ENCODE assay signal across 8 cellular contexts in genomic region chr19:18469245-18470107, GRCh38. TPM values are rescaled to one million over a fixed set of nuclear protein-coding genes. Genes with fewer than 3 reads are reported as not detected.
DNase-seq lines count a peak whose midpoint lies in the region; ATAC-seq and TF ChIP-seq lines count a peak whose summit lies in the region.

No MANE protein-coding gene starts in this region.

- peak; percentile 32 for DNase-seq in HFFc6
- peak in 29 of 34 experiments; percentile 29 to 62 (median 51) for DNase-seq in T-cell
- DNase-seq in astrocyte of the cerebellum (ENCODE audit: low read depth), result peak; percentile 40
- peak in 28 of 51 donors; percentile 10 to 67 (median 26) for DNase-seq in hypothalamus (lab: John Stamatoyannopoulos, UW)
- DNase-seq in stimulated activated CD4-positive, alpha-beta T cell treated with anti-CD3 and anti-CD28 coated beads, Interleukin-12 subunit alpha, Interleukin-12 subunit beta, amount 100 ng/mL, for 24 hours (ENCODE audit: low read depth in 2 of 2), result peak; percentile 31 to 61

- peak; percentile 85 for TF ChIP-seq CTCF in C4-2B (conservative IDR thresholded peaks at IDR 0.05)
- peak; percentile 92 for TF ChIP-seq CTCF in HFFc6 (IDR thresholded peaks at IDR 0.05)
- peak; percentile 91 for TF ChIP-seq CTCF in astrocyte of the cerebellum (IDR thresholded peaks at IDR 0.05; ENCODE audit: low read depth, low read length, missing control alignments)

- no peak overlapping the region for H3K27ac ChIP-seq in C4-2B

- H3K27ac Mint-ChIP-seq in HFFc6 (peak overlapping the region; percentile 16; the same call in 1 of the 2 replicates), T-cell (no peak overlapping the region)

- peaks cover 39% of the 10 kb centered on the region for H3K4me1 Mint-ChIP-seq in HFFc6 (ENCODE audit: low read depth)
- peaks cover 4 to 38% (median 19%) of the 10 kb centered on the region in 3 donors for H3K4me1 Mint-ChIP-seq in T-cell

- no peak overlapping the region for H3K4me3 ChIP-seq in astrocyte of the cerebellum (ENCODE audit: low read depth, low read length)

- POLR2A ChIA-PET in T-cell (lab: Charles Lee), result no interaction called here

- H3K27me3 Mint-ChIP-seq in HFFc6 (ENCODE audit: insufficient read depth) (peaks cover 6% of the 10 kb centered on the region), T-cell (no peaks in the 10 kb centered on the region)

- H3K9me3 Mint-ChIP-seq in HFFc6 (no peaks in the 10 kb centered on the region), T-cell (no peaks in the 10 kb centered on the region)

- H3K36me3 Mint-ChIP-seq in HFFc6 (ENCODE audit: low read depth), result peaks cover under 1% of the 10 kb centered on the region; the same call in 1 of the 2 replicates
- H3K36me3 Mint-ChIP-seq in T-cell, result peaks cover 9% of the 10 kb centered on the region

- in situ Hi-C loops in astrocyte of the cerebellum (cut with HindIII; ENCODE audit: low sequenced_read_pairs), result no loop called here

- ATAC-seq in T-cell (replicated peaks in 1 of 4), result peak; percentile 52 to 55 (median 53)
- ATAC-seq in GM18909 (IDR thresholded peaks at IDR 0.05; ENCODE audit: poor library complexity, unreplicated experiment), result no peak
- ATAC-seq in GM21515 (IDR thresholded peaks at IDR 0.05; ENCODE audit: unreplicated experiment), result no peak

- CTCF ChIA-PET in T-cell (lab: Charles Lee), result interaction anchor here (0.6 to 1.1 kb wide), 6 partner anchors 16 to 636 kb away, joined by 3 to 12 read pairs (median 4); no protein-coding TSS in a partner anchor

- H3K4me3 Mint-ChIP-seq in HFFc6 (no peak overlapping the region), T-cell (no peak overlapping the region)

RNA-seq across cellular contexts. Expression of gene ISYNA1, which starts 31.5 kb away (rescaled TPM):
- 1 to 10 TPM; 2.3 to 3.7 (median 3.2) TPM for total RNA-seq in HFFc6 (2021; fragmentation: NEBNext Ultra II Directional; extraction: Animal tissue kit (Norgen Biotek cat#: 25700))
- 10 to 100 TPM; 38.3 to 59.8 (median 55.0) TPM for total RNA-seq in T-cell

RNA-seq across cellular contexts. Expression of gene SSBP4, which starts 50.3 kb away (rescaled TPM):
- total RNA-seq in HFFc6 (2021; fragmentation: NEBNext Ultra II Directional; extraction: Animal tissue kit (Norgen Biotek cat#: 25700)), result 10 to 100 TPM; 76.4 to 84.3 (median 80.4) TPM
- 100 to 1,000 TPM in 4 of 5 donors, 10 to 100 TPM in 1; 71.3 to 127 (median 102) TPM for total RNA-seq in T-cell

RNA-seq across cellular contexts. Expression of gene ELL, which starts 52.4 kb away (rescaled TPM):
- total RNA-seq in HFFc6 (2021; fragmentation: NEBNext Ultra II Directional; extraction: Animal tissue kit (Norgen Biotek cat#: 25700)), result 10 to 100 TPM; 15.7 to 17.8 (median 16.4) TPM
- total RNA-seq in T-cell, result 10 to 100 TPM; 27.2 to 46.4 (median 33.4) TPM

Comparison
In these comparisons a context has a peak if more than half of its experiments do, and no peak if none do; other contexts are left out.
1. ATAC-seq: peak in T-cell (4 of 4); none in GM18909 (single experiment) and GM21515 (single experiment).
2. RNA of gene ISYNA1, which starts 31.5 kb away (total RNA-seq): 38.3 to 59.8 TPM in T-cell; 2.3 to 3.7 TPM in HFFc6; every median in the first group is over 4 times any median in the second.
3. Peak in every context shown above with its lines, with median percentiles within 50 percentile points of each other: CTCF ChIP-seq and DNase-seq.